Comparison of ENCODE assay signal across 9 cellular contexts in genomic region chr1:144101397-144102050, GRCh38.
DNase-seq lines count a peak whose midpoint lies in the region; ATAC-seq and TF ChIP-seq lines count a peak whose summit lies in the region.
"Had no signal": no experiment of that assay in that cellular context is flagged by ENCODE, and none has a peak within 500 bp of the region (broad histone marks: within the 10 kb centered on the region; RNA-seq: fewer than 3 reads in every experiment).

No MANE protein-coding gene starts in this region.

- ATAC-seq in GM19397 (IDR thresholded peaks at IDR 0.05; ENCODE audit: unreplicated experiment) (no peak), HG03135 (IDR thresholded peaks at IDR 0.05; ENCODE audit: unreplicated experiment) (no peak)

- no peak overlapping the region for H3K27ac ChIP-seq in esophagus muscularis mucosa (replicated peaks in 1 of 4)
- H3K27ac ChIP-seq in prostate gland = no peak overlapping the region

- H3K27me3 ChIP-seq in esophagus muscularis mucosa = peaks cover 0 to 10% (median 0%) of the 10 kb centered on the region in 4 donors
- H3K27me3 ChIP-seq in prostate gland (replicated peaks; ENCODE audit: insufficient read depth) = no peaks in the 10 kb centered on the region

- intact Hi-C loops in esophagus muscularis mucosa (cut with DNase I) = no loop called here
- intact Hi-C loops in prostate gland (cut with DNase I) = no loop called here
- intact Hi-C loops in Calu3 (cut with micrococcal nuclease; ENCODE audit: unreplicated experiment) = no loop called here

- peaks cover 0 to 7% (median 0%) of the 10 kb centered on the region in 4 donors for H3K9me3 ChIP-seq in esophagus muscularis mucosa
- H3K9me3 ChIP-seq in prostate gland = peaks cover 5% of the 10 kb centered on the region
- H3K9me3 ChIP-seq: Caco-2 had no signal

- 70% methylated on average over 8 of the region's 8 CpGs for WGBS in esophagus muscularis mucosa
- 51% methylated on average over 8 of the region's 8 CpGs for WGBS in prostate gland

- H3K9me3 Mint-ChIP-seq in activated CD4-positive, alpha-beta memory T cell treated with anti-CD3 and anti-CD28 coated beads, Interleukin-2, amount 10 ng/mL, durations not matched to agents 7 days and 5 days = peaks cover 6% of the 10 kb centered on the region
- peaks cover 4% of the 10 kb centered on the region for H3K9me3 Mint-ChIP-seq in Calu3 (ENCODE audit: low read depth, unreplicated experiment)

- TF ChIP-seq EP300 in esophagus muscularis mucosa (IDR thresholded peaks at IDR 0.05) = no peak

- H3K36me3 Mint-ChIP-seq in activated CD4-positive, alpha-beta memory T cell treated with anti-CD3 and anti-CD28 coated beads, Interleukin-2, amount 10 ng/mL, durations not matched to agents 7 days and 5 days (ENCODE audit: low read depth) = no peaks in the 10 kb centered on the region
- H3K36me3 Mint-ChIP-seq in Calu3 (ENCODE audit: insufficient read depth, unreplicated experiment) = peaks cover 10% of the 10 kb centered on the region

- H3K36me3 ChIP-seq in esophagus muscularis mucosa (no peaks in the 10 kb centered on the region), prostate gland (no peaks in the 10 kb centered on the region)

- H3K4me3 Mint-ChIP-seq in activated CD4-positive, alpha-beta memory T cell treated with anti-CD3 and anti-CD28 coated beads, Interleukin-2, amount 10 ng/mL, durations not matched to agents 7 days and 5 days = no peak overlapping the region
- no peak overlapping the region for H3K4me3 Mint-ChIP-seq in Calu3 (ENCODE audit: low read depth, unreplicated experiment)

- DNase-seq in ELF-1 (ENCODE audit: low read depth, low spot score) (peak; percentile 2), esophagus muscularis mucosa (ENCODE audit: extremely low spot score) (peak; percentile 92), prostate gland (ENCODE audit: low spot score) (peak; percentile 6), Calu3 (no peak), SHP77 treated with DMSO at 0.1 percent for 48 hours (lab: John Stamatoyannopoulos, UW) (no peak)
- peak; percentile 15 for DNase-seq in activated CD4-positive, alpha-beta memory T cell treated with anti-CD3 and anti-CD28 coated beads, Interleukin-2, amount 10 ng/mL, durations not matched to agents 7 days and 5 days

- H3K4me1 ChIP-seq in esophagus muscularis mucosa = no peaks in the 10 kb centered on the region
- no peaks in the 10 kb centered on the region for H3K4me1 ChIP-seq in prostate gland (replicated peaks)
- H3K4me1 ChIP-seq: Caco-2 had no signal

- CTCF ChIA-PET in activated CD4-positive, alpha-beta memory T cell treated with anti-CD3 and anti-CD28 coated beads, Interleukin-2, amount 10 ng/mL, durations not matched to agents 7 days and 5 days (lab: Charles Lee) = no interaction called here
- CTCF ChIA-PET in Calu3 (lab: Charles Lee) = no interaction called here

- no peaks in the 10 kb centered on the region for H3K4me1 Mint-ChIP-seq in activated CD4-positive, alpha-beta memory T cell treated with anti-CD3 and anti-CD28 coated beads, Interleukin-2, amount 10 ng/mL, durations not matched to agents 7 days and 5 days
- no peaks in the 10 kb centered on the region for H3K4me1 Mint-ChIP-seq in Calu3 (ENCODE audit: low read depth, unreplicated experiment)

- no TSS peak for BruUV-seq in Calu3 (replicated peaks; lab: Mats Ljungman, UMichigan)

- no peak for TF ChIP-seq CTCF in esophagus muscularis mucosa (IDR thresholded peaks at IDR 0.05)
- no peak for TF ChIP-seq CTCF in prostate gland (IDR thresholded peaks at IDR 0.05)
- TF ChIP-seq CTCF in Calu3 (IDR thresholded peaks at IDR 0.05; ENCODE audit: unreplicated experiment) = no peak

- H3K27ac Mint-ChIP-seq in activated CD4-positive, alpha-beta memory T cell treated with anti-CD3 and anti-CD28 coated beads, Interleukin-2, amount 10 ng/mL, durations not matched to agents 7 days and 5 days = no peak overlapping the region
- no peak overlapping the region for H3K27ac Mint-ChIP-seq in Calu3 (ENCODE audit: unreplicated experiment)

- POLR2A ChIA-PET in activated CD4-positive, alpha-beta memory T cell treated with anti-CD3 and anti-CD28 coated beads, Interleukin-2, amount 10 ng/mL, durations not matched to agents 7 days and 5 days (lab: Charles Lee) = no interaction called here

- no peak for TF ChIP-seq POLR2A in esophagus muscularis mucosa (IDR thresholded peaks at IDR 0.05; ENCODE audit: low read depth)
- no peak for TF ChIP-seq POLR2A in prostate gland (IDR thresholded peaks at IDR 0.05)

- H3K27me3 Mint-ChIP-seq in activated CD4-positive, alpha-beta memory T cell treated with anti-CD3 and anti-CD28 coated beads, Interleukin-2, amount 10 ng/mL, durations not matched to agents 7 days and 5 days = no peaks in the 10 kb centered on the region
- no peaks in the 10 kb centered on the region for H3K27me3 Mint-ChIP-seq in Calu3 (ENCODE audit: unreplicated experiment)

- H3K4me3 ChIP-seq in esophagus muscularis mucosa (no peak overlapping the region), prostate gland (no peak overlapping the region)

Comparison
In these comparisons a context has a peak if more than half of its experiments do, and no peak if none do; other contexts are left out.
1. DNase-seq: peak in ELF-1 (single experiment), activated CD4-positive, alpha-beta memory T cell treated with anti-CD3 and anti-CD28 coated beads, Interleukin-2, amount 10 ng/mL, durations not matched to agents 7 days and 5 days (single experiment), esophagus muscularis mucosa (single experiment) and prostate gland (single experiment); none in Calu3 (single experiment) and SHP77 treated with DMSO at 0.1 percent for 48 hours (single experiment).